ENCODE assay signal across 8 cellular contexts in the genomic region with DNA sequence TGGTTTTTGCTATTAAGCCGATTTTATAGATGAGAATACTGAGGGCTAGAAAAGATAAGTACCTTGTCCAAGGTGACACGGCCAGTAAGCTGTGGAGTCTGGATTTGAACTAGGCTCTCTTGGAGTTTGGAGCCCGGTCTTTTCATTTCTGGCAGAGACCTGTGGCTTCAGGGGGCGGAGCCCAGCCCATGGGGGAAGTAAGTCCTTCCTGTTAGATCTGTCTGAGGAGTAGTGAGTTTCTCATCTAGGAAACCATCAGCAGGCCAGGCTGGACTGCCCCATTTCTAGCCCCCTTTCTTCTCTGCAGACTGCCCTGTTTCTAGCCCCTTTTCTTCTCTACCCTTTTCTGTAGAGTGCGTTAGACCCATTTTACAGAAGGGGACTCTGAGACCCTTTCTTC. TPM values are rescaled to one million over a fixed set of nuclear protein-coding genes. Genes with fewer than 3 reads are reported as not detected.
DNase-seq lines count a peak whose midpoint lies in the region; ATAC-seq and TF ChIP-seq lines count a peak whose summit lies in the region.

No MANE protein-coding gene starts in this region.

- H3K27ac Mint-ChIP-seq in brain (no peak overlapping the region), natural killer cell (peak overlapping the region; percentile 36 to 62)
- H3K27ac Mint-ChIP-seq in activated CD4-positive, alpha-beta T cell treated with anti-CD3 and anti-CD28 coated beads, Interleukin-2, amount 10 ng/mL, durations not matched to agents 7 days and 5 days, result no peak overlapping the region

- DNase-seq in natural killer cell, result no peak
- DNase-seq in activated CD4-positive, alpha-beta T cell treated with anti-CD3 and anti-CD28 coated beads, Interleukin-2, amount 10 ng/mL, durations not matched to agents 7 days and 5 days, result no peak
- DNase-seq in NCI-H1048 (lab: John Stamatoyannopoulos, UW), result no peak
- no peak for DNase-seq in HuH-7 (ENCODE audit: low spot score)

- CTCF ChIA-PET in activated CD4-positive, alpha-beta T cell treated with anti-CD3 and anti-CD28 coated beads, Interleukin-2, amount 10 ng/mL, durations not matched to agents 7 days and 5 days (lab: Charles Lee), result no interaction called here

- intact Hi-C loops in natural killer cell (cut with micrococcal nuclease), result no loop called here

- H3K36me3 Mint-ChIP-seq in brain (no peaks in the 10 kb centered on the region), natural killer cell (no peaks in the 10 kb centered on the region)
- no peaks in the 10 kb centered on the region for H3K36me3 Mint-ChIP-seq in activated CD4-positive, alpha-beta T cell treated with anti-CD3 and anti-CD28 coated beads, Interleukin-2, amount 10 ng/mL, durations not matched to agents 7 days and 5 days (ENCODE audit: low read depth)

- H3K4me1 Mint-ChIP-seq in brain, result peaks cover 5% of the 10 kb centered on the region
- peaks cover 16 to 17% of the 10 kb centered on the region in 2 donors for H3K4me1 Mint-ChIP-seq in natural killer cell
- peaks cover 14% of the 10 kb centered on the region for H3K4me1 Mint-ChIP-seq in activated CD4-positive, alpha-beta T cell treated with anti-CD3 and anti-CD28 coated beads, Interleukin-2, amount 10 ng/mL, durations not matched to agents 7 days and 5 days

- H3K27me3 Mint-ChIP-seq in brain (peaks cover 47% of the 10 kb centered on the region), natural killer cell (ENCODE audit: low read depth in 2 of 2) (peaks cover 5 to 15% of the 10 kb centered on the region in 2 donors)
- H3K27me3 Mint-ChIP-seq in activated CD4-positive, alpha-beta T cell treated with anti-CD3 and anti-CD28 coated beads, Interleukin-2, amount 10 ng/mL, durations not matched to agents 7 days and 5 days, result peaks cover 20% of the 10 kb centered on the region

- ATAC-seq in GM18909 (IDR thresholded peaks at IDR 0.05; ENCODE audit: poor library complexity, unreplicated experiment) (peak; percentile 34), HG03571 (IDR thresholded peaks at IDR 0.05; ENCODE audit: unreplicated experiment) (peak; percentile 47), natural killer cell (peak in 2 of 3 donors; percentile 31 to 39), GM18517 (IDR thresholded peaks at IDR 0.05; ENCODE audit: unreplicated experiment) (no peak)

- POLR2A ChIA-PET in activated CD4-positive, alpha-beta T cell treated with anti-CD3 and anti-CD28 coated beads, Interleukin-2, amount 10 ng/mL, durations not matched to agents 7 days and 5 days (lab: Charles Lee), result no interaction called here

- peak overlapping the region in 3 of 5 experiments; percentile 53 to 77 (median 76) for H3K4me3 Mint-ChIP-seq in brain
- peak overlapping the region; percentile 87 for H3K4me3 Mint-ChIP-seq in natural killer cell
- H3K4me3 Mint-ChIP-seq in activated CD4-positive, alpha-beta T cell treated with anti-CD3 and anti-CD28 coated beads, Interleukin-2, amount 10 ng/mL, durations not matched to agents 7 days and 5 days, result no peak overlapping the region

- TF ChIP-seq CTCF in brain (conservative IDR thresholded peaks at IDR 0.05) (no peak), natural killer cell (IDR thresholded peaks at IDR 0.05) (no peak)

- H3K9me3 Mint-ChIP-seq in brain, result peaks cover 0 to 3% (median 0%) of the 10 kb centered on the region in 5 experiments
- no peaks in the 10 kb centered on the region for H3K9me3 Mint-ChIP-seq in natural killer cell
- H3K9me3 Mint-ChIP-seq in activated CD4-positive, alpha-beta T cell treated with anti-CD3 and anti-CD28 coated beads, Interleukin-2, amount 10 ng/mL, durations not matched to agents 7 days and 5 days, result no peaks in the 10 kb centered on the region

RNA-seq across cellular contexts. Expression of a gene that starts 0.5 kb away (rescaled TPM):
- 1.4 TPM for polyA plus RNA-seq in brain (ENCODE audit: insufficient read depth, low read depth, low replicate concordance)
- 10 to 100 TPM in 1 of 3 donors, 1 to 10 TPM in 2; 2.1 to 11.3 (median 9.2) TPM for total RNA-seq in natural killer cell
- not detected for total RNA-seq in activated CD4-positive, alpha-beta T cell treated with anti-CD3 and anti-CD28 coated beads, Interleukin-2, amount 10 ng/mL, durations not matched to agents 7 days and 5 days

Comparison
In these comparisons a context has a peak if more than half of its experiments do, and no peak if none do; other contexts are left out.
1. H3K27ac Mint-ChIP-seq: peak in natural killer cell (2 of 2); none in brain (0 of 5) and activated CD4-positive, alpha-beta T cell treated with anti-CD3 and anti-CD28 coated beads, Interleukin-2, amount 10 ng/mL, durations not matched to agents 7 days and 5 days (single experiment).